In the genomic region with DNA sequence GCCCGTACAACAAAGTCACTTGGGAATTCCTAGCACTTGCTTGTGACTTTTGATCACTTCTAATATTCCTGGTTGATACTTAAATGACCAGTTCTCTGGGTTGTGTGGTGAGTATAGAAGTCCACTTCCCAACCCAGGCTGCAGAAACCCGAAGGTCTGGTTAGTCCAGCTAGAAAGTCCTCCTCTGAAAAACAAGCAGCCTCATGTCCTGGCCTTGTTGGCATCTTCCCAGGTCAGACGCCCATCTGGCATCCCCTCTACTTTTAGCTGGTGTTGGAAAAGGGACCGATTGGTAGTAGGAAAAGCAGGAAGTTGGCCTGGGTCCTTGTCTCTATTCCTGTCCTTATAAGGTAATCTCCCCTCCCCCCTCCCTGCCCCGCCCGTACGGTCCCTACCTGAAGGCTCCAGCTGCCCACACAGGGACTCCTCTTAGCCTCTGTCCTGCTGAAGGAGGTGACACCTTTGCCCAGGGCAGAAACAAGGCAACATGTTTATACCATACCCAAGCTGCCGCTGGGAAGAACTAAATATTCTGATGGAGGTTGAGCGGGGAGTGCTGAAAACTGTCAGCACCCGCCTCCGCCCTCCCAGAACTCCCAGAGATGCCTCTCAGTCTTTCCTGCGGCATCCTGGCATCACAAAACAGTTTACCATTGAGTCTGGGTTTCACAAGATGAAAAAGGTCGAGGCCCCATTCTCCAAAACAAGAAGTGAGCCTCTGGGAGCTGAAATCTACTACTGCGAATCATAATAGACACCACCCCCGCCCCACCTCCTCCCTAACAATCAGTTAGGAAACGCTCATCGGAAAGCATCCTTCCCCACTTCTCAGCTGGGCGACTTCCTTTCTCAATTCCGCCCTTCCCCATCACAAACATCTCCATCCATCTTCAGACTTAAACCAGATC, we compare ENCODE assay signal across 1 cellular context.
TF ChIP-seq lines count a peak whose summit lies in the region.

No MANE protein-coding gene starts in this region.

TF ChIP-seq in IMR-90, 13 proteins besides CTCF, POLR2A, EP300 and RAD21:
- TF ChIP-seq MAFK (IDR thresholded peaks at IDR 0.05; ENCODE audit: low read depth, low read length) (no peak), MXI1 (IDR thresholded peaks at IDR 0.05; ENCODE audit: borderline replicate concordance, low read depth, low read length) (no peak), NFE2L2 (IDR thresholded peaks at IDR 0.05; ENCODE audit: low read depth, low read length) (no peak), SMC3 (IDR thresholded peaks at IDR 0.05; ENCODE audit: low read depth, low read length) (no peak), CHD1 (IDR thresholded peaks at IDR 0.05; ENCODE audit: low read depth, low read length) (no peak), MAZ (IDR thresholded peaks at IDR 0.05; ENCODE audit: borderline replicate concordance, low read depth, low read length) (no peak), CEBPB (IDR thresholded peaks at IDR 0.05; ENCODE audit: low read depth, low read length) (no peak), BHLHE40 (IDR thresholded peaks at IDR 0.05; ENCODE audit: low read depth, low read length) (no peak)
